Comparison of ENCODE assay signal across 1 cellular context in genomic region chr1:58898739-58899580, GRCh38.
TF ChIP-seq lines count a peak whose summit lies in the region.

No MANE protein-coding gene starts in this region.

TF ChIP-seq in HepG2, 621 proteins besides CTCF, POLR2A, EP300 and RAD21 (continued from another document and continues in another):
- TF ChIP-seq ZNF790 (CRISPR knock-in tag; IDR thresholded peaks at IDR 0.05; ENCODE audit: borderline replicate concordance) (no peak), KDM6A (CRISPR knock-in tag; IDR thresholded peaks at IDR 0.05; ENCODE audit: low read depth) (peak; percentile 64), NR2C2 (CRISPR knock-in tag; IDR thresholded peaks at IDR 0.05; ENCODE audit: borderline replicate concordance) (peak; percentile 75; the same call in 1 of the 2 replicates), KDM3A (CRISPR knock-in tag; IDR thresholded peaks at IDR 0.05; ENCODE audit: low read depth) (peak; percentile 63), CEBPG (CRISPR knock-in tag; IDR thresholded peaks at IDR 0.05) (no peak), ZMYM2 (CRISPR knock-in tag; IDR thresholded peaks at IDR 0.05) (peak; percentile 80), ZNF3 (CRISPR knock-in tag; IDR thresholded peaks at IDR 0.05) (no peak; the same call in 1 of the 2 replicates), HNF4G (IDR thresholded peaks at IDR 0.05; ENCODE audit: borderline replicate concordance, low read depth, low read length) (peak; percentile 89), HNF4G (CRISPR knock-in tag; IDR thresholded peaks at IDR 0.05; ENCODE audit: borderline replicate concordance, low read depth) (peak; percentile 96; the same call in 1 of the 2 replicates), ZNF674 (CRISPR knock-in tag; IDR thresholded peaks at IDR 0.05; ENCODE audit: low read depth) (no peak), AKAP8 (CRISPR knock-in tag; IDR thresholded peaks at IDR 0.05) (no peak), ZFAT (CRISPR knock-in tag; conservative IDR thresholded peaks at IDR 0.05) (no peak), GABPB1 (CRISPR knock-in tag; IDR thresholded peaks at IDR 0.05) (peak; percentile 44; the same call in 1 of the 2 replicates), ZNF335 (CRISPR knock-in tag; IDR thresholded peaks at IDR 0.05) (no peak), ZNF232 (CRISPR knock-in tag; IDR thresholded peaks at IDR 0.05; ENCODE audit: borderline replicate concordance) (peak; percentile 80; the same call in 1 of the 2 replicates), EHMT2 (IDR thresholded peaks at IDR 0.05; ENCODE audit: borderline replicate concordance, low read depth, low read length) (peak; percentile 68; the same call in 1 of the 2 replicates), TBP (CRISPR knock-in tag; IDR thresholded peaks at IDR 0.05) (no peak), RBFOX2 (IDR thresholded peaks at IDR 0.05; ENCODE audit: low read depth, low read length) (no peak), KAT7 (CRISPR knock-in tag; IDR thresholded peaks at IDR 0.05; ENCODE audit: borderline replicate concordance) (no peak), NFRKB (IDR thresholded peaks at IDR 0.05) (no peak), SYNCRIP (IDR thresholded peaks at IDR 0.05; ENCODE audit: insufficient read depth, low read depth, low read length) (no peak), ZBTB26 (CRISPR knock-in tag; IDR thresholded peaks at IDR 0.05; ENCODE audit: borderline replicate concordance) (peak; percentile 73; the same call in 1 of the 2 replicates), ZNF589 (CRISPR knock-in tag; conservative IDR thresholded peaks at IDR 0.05) (no peak), ZBTB1 (CRISPR knock-in tag; IDR thresholded peaks at IDR 0.05; ENCODE audit: borderline replicate concordance) (no peak), MAF1 (CRISPR knock-in tag; IDR thresholded peaks at IDR 0.05; ENCODE audit: borderline replicate concordance) (no peak), ZNF569 (CRISPR knock-in tag; IDR thresholded peaks at IDR 0.05; ENCODE audit: borderline replicate concordance) (no peak), REPIN1 (CRISPR knock-in tag; IDR thresholded peaks at IDR 0.05; ENCODE audit: borderline replicate concordance, low read depth) (0 out of 2 replicates have a peak, but pooled peaks have one; percentile 37), FOXO4 (CRISPR knock-in tag; conservative IDR thresholded peaks at IDR 0.05) (0 out of 2 replicates have a peak, but pooled peaks have one; percentile 50), SIN3B (IDR thresholded peaks at IDR 0.05; ENCODE audit: low read length) (no peak), ZBTB7A (CRISPR knock-in tag; IDR thresholded peaks at IDR 0.05) (no peak), ZNF441 (CRISPR knock-in tag; IDR thresholded peaks at IDR 0.05; ENCODE audit: borderline replicate concordance) (peak; percentile 76), ZNF33A (CRISPR knock-in tag; IDR thresholded peaks at IDR 0.05; ENCODE audit: borderline replicate concordance) (peak; percentile 39; the same call in 1 of the 2 replicates), HOXA9 (CRISPR knock-in tag; IDR thresholded peaks at IDR 0.05; ENCODE audit: borderline replicate concordance) (no peak)
- TF ChIP-seq, protein P1, sequence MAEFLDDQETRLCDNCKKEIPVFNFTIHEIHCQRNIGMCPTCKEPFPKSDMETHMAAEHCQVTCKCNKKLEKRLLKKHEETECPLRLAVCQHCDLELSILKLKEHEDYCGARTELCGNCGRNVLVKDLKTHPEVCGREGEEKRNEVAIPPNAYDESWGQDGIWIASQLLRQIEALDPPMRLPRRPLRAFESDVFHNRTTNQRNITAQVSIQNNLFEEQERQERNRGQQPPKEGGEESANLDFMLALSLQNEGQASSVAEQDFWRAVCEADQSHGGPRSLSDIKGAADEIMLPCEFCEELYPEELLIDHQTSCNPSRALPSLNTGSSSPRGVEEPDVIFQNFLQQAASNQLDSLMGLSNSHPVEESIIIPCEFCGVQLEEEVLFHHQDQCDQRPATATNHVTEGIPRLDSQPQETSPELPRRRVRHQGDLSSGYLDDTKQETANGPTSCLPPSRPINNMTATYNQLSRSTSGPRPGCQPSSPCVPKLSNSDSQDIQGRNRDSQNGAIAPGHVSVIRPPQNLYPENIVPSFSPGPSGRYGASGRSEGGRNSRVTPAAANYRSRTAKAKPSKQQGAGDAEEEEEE (CRISPR knock-in tag; IDR thresholded peaks at IDR 0.05; ENCODE audit: borderline replicate concordance) = no peak
- TF ChIP-seq, protein P2, sequence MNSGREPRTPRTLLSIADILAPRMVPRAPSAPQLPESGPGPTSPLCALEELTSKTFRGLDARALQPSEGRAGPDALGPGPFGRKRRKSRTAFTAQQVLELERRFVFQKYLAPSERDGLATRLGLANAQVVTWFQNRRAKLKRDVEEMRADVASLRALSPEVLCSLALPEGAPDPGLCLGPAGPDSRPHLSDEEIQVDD (CRISPR knock-in tag; IDR thresholded peaks at IDR 0.05; ENCODE audit: borderline replicate concordance) = no peak
- TF ChIP-seq, protein P3, sequence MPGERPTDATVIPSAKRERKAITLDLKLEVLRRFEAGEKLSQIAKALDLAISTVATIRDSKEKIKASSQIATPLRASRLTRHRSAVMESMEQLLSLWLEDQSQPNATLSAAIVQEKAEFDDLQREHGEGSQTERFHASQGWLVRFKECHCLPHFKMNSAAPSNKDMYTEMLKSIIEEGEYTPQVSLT (CRISPR knock-in tag; IDR thresholded peaks at IDR 0.05; ENCODE audit: borderline replicate concordance, low read depth) = no peak
- TF ChIP-seq, protein P4, sequence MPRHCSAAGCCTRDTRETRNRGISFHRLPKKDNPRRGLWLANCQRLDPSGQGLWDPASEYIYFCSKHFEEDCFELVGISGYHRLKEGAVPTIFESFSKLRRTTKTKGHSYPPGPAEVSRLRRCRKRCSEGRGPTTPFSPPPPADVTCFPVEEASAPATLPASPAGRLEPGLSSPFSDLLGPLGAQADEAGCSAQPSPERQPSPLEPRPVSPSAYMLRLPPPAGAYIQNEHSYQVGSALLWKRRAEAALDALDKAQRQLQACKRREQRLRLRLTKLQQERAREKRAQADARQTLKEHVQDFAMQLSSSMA (CRISPR knock-in tag; IDR thresholded peaks at IDR 0.05) = 0 out of 2 replicates have a peak, but pooled peaks have one; percentile 42
- TF ChIP-seq, protein P5, sequence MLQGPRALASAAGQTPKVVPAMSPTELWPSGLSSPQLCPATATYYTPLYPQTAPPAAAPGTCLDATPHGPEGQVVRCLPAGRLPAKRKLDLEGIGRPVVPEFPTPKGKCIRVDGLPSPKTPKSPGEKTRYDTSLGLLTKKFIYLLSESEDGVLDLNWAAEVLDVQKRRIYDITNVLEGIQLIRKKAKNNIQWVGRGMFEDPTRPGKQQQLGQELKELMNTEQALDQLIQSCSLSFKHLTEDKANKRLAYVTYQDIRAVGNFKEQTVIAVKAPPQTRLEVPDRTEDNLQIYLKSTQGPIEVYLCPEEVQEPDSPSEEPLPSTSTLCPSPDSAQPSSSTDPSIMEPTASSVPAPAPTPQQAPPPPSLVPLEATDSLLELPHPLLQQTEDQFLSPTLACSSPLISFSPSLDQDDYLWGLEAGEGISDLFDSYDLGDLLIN (CRISPR knock-in tag; IDR thresholded peaks at IDR 0.05; ENCODE audit: borderline replicate concordance) = no peak
- TF ChIP-seq, protein P6, sequence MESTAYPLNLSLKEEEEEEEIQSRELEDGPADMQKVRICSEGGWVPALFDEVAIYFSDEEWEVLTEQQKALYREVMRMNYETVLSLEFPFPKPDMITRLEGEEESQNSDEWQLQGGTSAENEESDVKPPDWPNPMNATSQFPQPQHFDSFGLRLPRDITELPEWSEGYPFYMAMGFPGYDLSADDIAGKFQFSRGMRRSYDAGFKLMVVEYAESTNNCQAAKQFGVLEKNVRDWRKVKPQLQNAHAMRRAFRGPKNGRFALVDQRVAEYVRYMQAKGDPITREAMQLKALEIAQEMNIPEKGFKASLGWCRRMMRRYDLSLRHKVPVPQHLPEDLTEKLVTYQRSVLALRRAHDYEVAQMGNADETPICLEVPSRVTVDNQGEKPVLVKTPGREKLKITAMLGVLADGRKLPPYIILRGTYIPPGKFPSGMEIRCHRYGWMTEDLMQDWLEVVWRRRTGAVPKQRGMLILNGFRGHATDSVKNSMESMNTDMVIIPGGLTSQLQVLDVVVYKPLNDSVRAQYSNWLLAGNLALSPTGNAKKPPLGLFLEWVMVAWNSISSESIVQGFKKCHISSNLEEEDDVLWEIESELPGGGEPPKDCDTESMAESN (CRISPR knock-in tag; conservative IDR thresholded peaks at IDR 0.05) = 0 out of 2 replicates have a peak, but pooled peaks have one; percentile 27
- TF ChIP-seq, protein P7, sequence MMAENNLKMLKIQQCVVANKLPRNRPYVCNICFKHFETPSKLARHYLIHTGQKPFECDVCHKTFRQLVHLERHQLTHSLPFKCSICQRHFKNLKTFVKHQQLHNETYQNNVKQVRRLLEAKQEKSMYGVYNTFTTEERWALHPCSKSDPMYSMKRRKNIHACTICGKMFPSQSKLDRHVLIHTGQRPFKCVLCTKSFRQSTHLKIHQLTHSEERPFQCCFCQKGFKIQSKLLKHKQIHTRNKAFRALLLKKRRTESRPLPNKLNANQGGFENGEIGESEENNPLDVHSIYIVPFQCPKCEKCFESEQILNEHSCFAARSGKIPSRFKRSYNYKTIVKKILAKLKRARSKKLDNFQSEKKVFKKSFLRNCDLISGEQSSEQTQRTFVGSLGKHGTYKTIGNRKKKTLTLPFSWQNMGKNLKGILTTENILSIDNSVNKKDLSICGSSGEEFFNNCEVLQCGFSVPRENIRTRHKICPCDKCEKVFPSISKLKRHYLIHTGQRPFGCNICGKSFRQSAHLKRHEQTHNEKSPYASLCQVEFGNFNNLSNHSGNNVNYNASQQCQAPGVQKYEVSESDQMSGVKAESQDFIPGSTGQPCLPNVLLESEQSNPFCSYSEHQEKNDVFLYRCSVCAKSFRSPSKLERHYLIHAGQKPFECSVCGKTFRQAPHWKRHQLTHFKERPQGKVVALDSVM (CRISPR knock-in tag; IDR thresholded peaks at IDR 0.05) = no peak
- TF ChIP-seq, protein P8, sequence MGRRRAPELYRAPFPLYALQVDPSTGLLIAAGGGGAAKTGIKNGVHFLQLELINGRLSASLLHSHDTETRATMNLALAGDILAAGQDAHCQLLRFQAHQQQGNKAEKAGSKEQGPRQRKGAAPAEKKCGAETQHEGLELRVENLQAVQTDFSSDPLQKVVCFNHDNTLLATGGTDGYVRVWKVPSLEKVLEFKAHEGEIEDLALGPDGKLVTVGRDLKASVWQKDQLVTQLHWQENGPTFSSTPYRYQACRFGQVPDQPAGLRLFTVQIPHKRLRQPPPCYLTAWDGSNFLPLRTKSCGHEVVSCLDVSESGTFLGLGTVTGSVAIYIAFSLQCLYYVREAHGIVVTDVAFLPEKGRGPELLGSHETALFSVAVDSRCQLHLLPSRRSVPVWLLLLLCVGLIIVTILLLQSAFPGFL (CRISPR knock-in tag; IDR thresholded peaks at IDR 0.05) = no peak
- TF ChIP-seq, protein P9, sequence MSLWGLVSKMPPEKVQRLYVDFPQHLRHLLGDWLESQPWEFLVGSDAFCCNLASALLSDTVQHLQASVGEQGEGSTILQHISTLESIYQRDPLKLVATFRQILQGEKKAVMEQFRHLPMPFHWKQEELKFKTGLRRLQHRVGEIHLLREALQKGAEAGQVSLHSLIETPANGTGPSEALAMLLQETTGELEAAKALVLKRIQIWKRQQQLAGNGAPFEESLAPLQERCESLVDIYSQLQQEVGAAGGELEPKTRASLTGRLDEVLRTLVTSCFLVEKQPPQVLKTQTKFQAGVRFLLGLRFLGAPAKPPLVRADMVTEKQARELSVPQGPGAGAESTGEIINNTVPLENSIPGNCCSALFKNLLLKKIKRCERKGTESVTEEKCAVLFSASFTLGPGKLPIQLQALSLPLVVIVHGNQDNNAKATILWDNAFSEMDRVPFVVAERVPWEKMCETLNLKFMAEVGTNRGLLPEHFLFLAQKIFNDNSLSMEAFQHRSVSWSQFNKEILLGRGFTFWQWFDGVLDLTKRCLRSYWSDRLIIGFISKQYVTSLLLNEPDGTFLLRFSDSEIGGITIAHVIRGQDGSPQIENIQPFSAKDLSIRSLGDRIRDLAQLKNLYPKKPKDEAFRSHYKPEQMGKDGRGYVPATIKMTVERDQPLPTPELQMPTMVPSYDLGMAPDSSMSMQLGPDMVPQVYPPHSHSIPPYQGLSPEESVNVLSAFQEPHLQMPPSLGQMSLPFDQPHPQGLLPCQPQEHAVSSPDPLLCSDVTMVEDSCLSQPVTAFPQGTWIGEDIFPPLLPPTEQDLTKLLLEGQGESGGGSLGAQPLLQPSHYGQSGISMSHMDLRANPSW (CRISPR knock-in tag; IDR thresholded peaks at IDR 0.05; ENCODE audit: borderline replicate concordance) = peak; percentile 79; the same call in 1 of the 2 replicates
